1 cellular context compared by ENCODE assay signal in the genomic region with DNA sequence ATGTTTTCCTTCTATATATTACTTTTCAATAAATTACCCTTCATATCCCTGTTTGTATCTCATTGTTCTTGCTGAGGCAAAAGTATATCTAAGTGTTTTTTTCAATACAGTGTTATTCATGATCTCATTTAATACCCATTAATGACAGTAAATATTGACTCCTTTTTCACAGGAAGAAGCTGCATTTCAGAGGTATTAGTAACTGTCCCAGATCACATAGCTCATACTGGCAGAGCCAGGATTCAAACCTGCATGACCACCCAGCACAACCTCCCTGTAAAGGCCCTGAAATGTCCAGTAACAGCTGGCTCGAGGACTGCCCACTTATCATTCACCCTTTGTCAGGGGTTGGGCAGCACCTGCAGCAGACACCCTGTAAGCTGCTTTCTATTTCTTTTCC.
TF ChIP-seq lines count a peak whose summit lies in the region.

No MANE protein-coding gene starts in this region.

TF ChIP-seq in GM12878, 131 proteins besides CTCF, POLR2A, EP300 and RAD21 (continued from another document):
- TF ChIP-seq, protein P1, sequence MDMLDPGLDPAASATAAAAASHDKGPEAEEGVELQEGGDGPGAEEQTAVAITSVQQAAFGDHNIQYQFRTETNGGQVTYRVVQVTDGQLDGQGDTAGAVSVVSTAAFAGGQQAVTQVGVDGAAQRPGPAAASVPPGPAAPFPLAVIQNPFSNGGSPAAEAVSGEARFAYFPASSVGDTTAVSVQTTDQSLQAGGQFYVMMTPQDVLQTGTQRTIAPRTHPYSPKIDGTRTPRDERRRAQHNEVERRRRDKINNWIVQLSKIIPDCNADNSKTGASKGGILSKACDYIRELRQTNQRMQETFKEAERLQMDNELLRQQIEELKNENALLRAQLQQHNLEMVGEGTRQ (IDR thresholded peaks at IDR 0.05; ENCODE audit: borderline replicate concordance, low read depth, low read length) = no peak
- no peak for TF ChIP-seq RAD51 (IDR thresholded peaks at IDR 0.05)
